In genomic region chr9:37382982-37383357, GRCh38 we compare ENCODE assay signal across 20 cellular contexts. TPM values are rescaled to one million over a fixed set of nuclear protein-coding genes. Genes with fewer than 3 reads are reported as not detected.
A peak's percentile ranks its signal among the peaks of the same experiment; 100 is the strongest.
DNase-seq lines count a peak whose midpoint lies in the region; ATAC-seq and TF ChIP-seq lines count a peak whose summit lies in the region.
"Had no signal": no experiment of that assay in that cellular context is flagged by ENCODE, and none has a peak within 500 bp of the region (broad histone marks: within the 10 kb centered on the region; RNA-seq: fewer than 3 reads in every experiment).

No MANE protein-coding gene starts in this region.

- H3K36me3 ChIP-seq in OCI-LY1 (ENCODE audit: insufficient read depth, low read length): peaks cover 4% of the 10 kb centered on the region; the same call in 1 of the 2 replicates
- no peaks in the 10 kb centered on the region for H3K36me3 ChIP-seq in Caco-2 (ENCODE audit: control insufficient read depth, insufficient read depth, low read length)
- H3K36me3 ChIP-seq: BLaER1 treated with 17β-estradiol and CSF1 and Interleukin-3, amounts not matched to agents 10 nM and 100 nM; esophagus squamous epithelium; gastroesophageal sphincter; lower lobe of right lung; uterus had no signal

- no peak for TF ChIP-seq CTCF in OCI-LY1 (IDR thresholded peaks at IDR 0.05; ENCODE audit: low read length)
- no peak for TF ChIP-seq CTCF in Caco-2 (IDR thresholded peaks at IDR 0.05; ENCODE audit: insufficient read depth in 1 of 2, low read depth in 1 of 2, low read length in 1 of 2, severe bottlenecking in 1 of 2, unreplicated experiment in 1 of 2)

- H3K9me3 Mint-ChIP-seq in stimulated activated naive CD8-positive, alpha-beta T cell treated with anti-CD3 and anti-CD28 coated beads, Interleukin-15, Interleukin-2, amounts not matched to agents 100 ng/mL and 50 ng/mL, for 24 hours: no peaks in the 10 kb centered on the region
- H3K9me3 Mint-ChIP-seq in Caco-2 (ENCODE audit: unreplicated experiment): no peaks in the 10 kb centered on the region
- H3K9me3 Mint-ChIP-seq in activated CD4-positive, alpha-beta T cell treated with anti-CD3 and anti-CD28 coated beads, Interleukin-2, amount 10 ng/mL, durations not matched to agents 24 days and 14 days: no peaks in the 10 kb centered on the region
- H3K9me3 Mint-ChIP-seq: activated CD4-positive, alpha-beta T cell treated with anti-CD3 and anti-CD28 coated beads, Interleukin-2, amount 10 ng/mL, durations not matched to agents 7 days and 5 days; activated naive CD8-positive, alpha-beta T cell treated with anti-CD3 and anti-CD28 coated beads, Interleukin-2, amount 10 ng/mL, durations not matched to agents 7 days and 5 days; effector memory CD8-positive, alpha-beta T cell had no signal

- peak overlapping the region; percentile 59 for H3K9ac ChIP-seq in OCI-LY1 (ENCODE audit: low read length)
- H3K9ac ChIP-seq: BLaER1 treated with 17β-estradiol and CSF1 and Interleukin-3, amounts not matched to agents 10 nM and 100 nM had no signal

- no peak for ATAC-seq in stimulated activated naive CD8-positive, alpha-beta T cell treated with anti-CD3 and anti-CD28 coated beads, Interleukin-15, Interleukin-2, amounts not matched to agents 100 U/mL and 50 U/mL, for 24 hours
- ATAC-seq in HG02642 (IDR thresholded peaks at IDR 0.05; ENCODE audit: poor library complexity, unreplicated experiment): peak; percentile 22
- ATAC-seq: effector memory CD8-positive, alpha-beta T cell; gastroesophageal sphincter; lower lobe of right lung; T-cell had no signal

- no peaks in the 10 kb centered on the region for H3K9me2 ChIP-seq in OCI-LY1 (ENCODE audit: low read depth, low read length)

- intact Hi-C loops in Caco-2 (cut with micrococcal nuclease; ENCODE audit: unreplicated experiment): no loop called here
- intact Hi-C loops in activated CD4-positive, alpha-beta T cell treated with anti-CD3 and anti-CD28 coated beads, Interleukin-2, amount 10 ng/mL, durations not matched to agents 24 days and 14 days (cut with micrococcal nuclease): no loop called here

- H3K36me3 Mint-ChIP-seq in stimulated activated naive CD8-positive, alpha-beta T cell treated with anti-CD3 and anti-CD28 coated beads, Interleukin-15, Interleukin-2, amounts not matched to agents 100 ng/mL and 50 ng/mL, for 24 hours (ENCODE audit: low read depth): no peaks in the 10 kb centered on the region
- peaks cover 4% of the 10 kb centered on the region for H3K36me3 Mint-ChIP-seq in Caco-2 (ENCODE audit: insufficient read depth, unreplicated experiment)
- no peaks in the 10 kb centered on the region for H3K36me3 Mint-ChIP-seq in activated CD4-positive, alpha-beta T cell treated with anti-CD3 and anti-CD28 coated beads, Interleukin-2, amount 10 ng/mL, durations not matched to agents 24 days and 14 days (ENCODE audit: low read depth)
- H3K36me3 Mint-ChIP-seq: activated naive CD8-positive, alpha-beta T cell treated with anti-CD3 and anti-CD28 coated beads, Interleukin-2, amount 10 ng/mL, durations not matched to agents 7 days and 5 days had no signal

- H3K79me2 ChIP-seq in OCI-LY1 (ENCODE audit: insufficient read depth, low read length): no peaks in the 10 kb centered on the region

- no peak for DNase-seq in stimulated activated naive CD8-positive, alpha-beta T cell treated with anti-CD3 and anti-CD28 coated beads, Interleukin-15, Interleukin-2, amounts not matched to agents 100 U/mL and 50 U/mL, for 24 hours
- no peak for DNase-seq in SHP77 treated with DMSO at 0.1 percent for 48 hours (lab: John Stamatoyannopoulos, UW)
- DNase-seq in AG08395 (ENCODE audit: low spot score): no peak
- DNase-seq in Caco-2: no peak
- no peak for DNase-seq in activated CD4-positive, alpha-beta T cell treated with anti-CD3 and anti-CD28 coated beads, Interleukin-2, amount 10 ng/mL, durations not matched to agents 24 days and 14 days
- DNase-seq: activated CD4-positive, alpha-beta T cell treated with anti-CD3 and anti-CD28 coated beads, Interleukin-2, amount 10 ng/mL, durations not matched to agents 7 days and 5 days; activated naive CD8-positive, alpha-beta T cell treated with anti-CD3 and anti-CD28 coated beads, Interleukin-2, amount 10 ng/mL, durations not matched to agents 7 days and 5 days; Calu3; effector memory CD8-positive, alpha-beta T cell; esophagus squamous epithelium; kidney; lower lobe of right lung; NCI-H524 treated with DMSO at 0.1 percent for 48 hours; T-cell; uterus had no signal

- H3F3A ChIP-seq in OCI-LY1 (ENCODE audit: insufficient read depth, low read length): 0 out of 2 replicates have a peak, but pooled peaks cover 7% of the 10 kb centered on the region

- POLR2A ChIA-PET in Caco-2 (lab: Charles Lee): no interaction called here

- peaks cover under 1% of the 10 kb centered on the region for H3K27me3 Mint-ChIP-seq in stimulated activated naive CD8-positive, alpha-beta T cell treated with anti-CD3 and anti-CD28 coated beads, Interleukin-15, Interleukin-2, amounts not matched to agents 100 ng/mL and 50 ng/mL, for 24 hours
- H3K27me3 Mint-ChIP-seq in Caco-2 (ENCODE audit: insufficient read depth, unreplicated experiment): no peaks in the 10 kb centered on the region
- H3K27me3 Mint-ChIP-seq in activated CD4-positive, alpha-beta T cell treated with anti-CD3 and anti-CD28 coated beads, Interleukin-2, amount 10 ng/mL, durations not matched to agents 24 days and 14 days: peaks cover 3% of the 10 kb centered on the region
- H3K27me3 Mint-ChIP-seq: activated CD4-positive, alpha-beta T cell treated with anti-CD3 and anti-CD28 coated beads, Interleukin-2, amount 10 ng/mL, durations not matched to agents 7 days and 5 days; activated naive CD8-positive, alpha-beta T cell treated with anti-CD3 and anti-CD28 coated beads, Interleukin-2, amount 10 ng/mL, durations not matched to agents 7 days and 5 days had no signal

- peaks cover 93% of the 10 kb centered on the region for H3K4me1 ChIP-seq in OCI-LY1 (ENCODE audit: insufficient read depth, low read length, severe bottlenecking)
- no peaks in the 10 kb centered on the region for H3K4me1 ChIP-seq in Caco-2
- H3K4me1 ChIP-seq: esophagus squamous epithelium, gastroesophageal sphincter, lower lobe of right lung, uterus had no signal

- H2AFZ ChIP-seq in OCI-LY1 (ENCODE audit: low read length): no peak overlapping the region

- no TSS peak for BruUV-seq in Caco-2 (replicated peaks; lab: Mats Ljungman, UMichigan)

- H3K27ac Mint-ChIP-seq in stimulated activated naive CD8-positive, alpha-beta T cell treated with anti-CD3 and anti-CD28 coated beads, Interleukin-15, Interleukin-2, amounts not matched to agents 100 ng/mL and 50 ng/mL, for 24 hours: peak overlapping the region; percentile 36
- no peak overlapping the region for H3K27ac Mint-ChIP-seq in Caco-2 (ENCODE audit: unreplicated experiment)
- no peak overlapping the region for H3K27ac Mint-ChIP-seq in activated CD4-positive, alpha-beta T cell treated with anti-CD3 and anti-CD28 coated beads, Interleukin-2, amount 10 ng/mL, durations not matched to agents 24 days and 14 days
- H3K27ac Mint-ChIP-seq: activated CD4-positive, alpha-beta T cell treated with anti-CD3 and anti-CD28 coated beads, Interleukin-2, amount 10 ng/mL, durations not matched to agents 7 days and 5 days; activated naive CD8-positive, alpha-beta T cell treated with anti-CD3 and anti-CD28 coated beads, Interleukin-2, amount 10 ng/mL, durations not matched to agents 7 days and 5 days; effector memory CD8-positive, alpha-beta T cell; T-cell had no signal

- H3K27ac ChIP-seq in OCI-LY1 (ENCODE audit: low read depth, low read length, poor library complexity, severe bottlenecking): peak overlapping the region; percentile 88
- H3K27ac ChIP-seq: esophagus squamous epithelium, gastroesophageal sphincter, lower lobe of right lung, uterus had no signal

- H3K27me3 ChIP-seq in OCI-LY1 (ENCODE audit: insufficient read depth, low read length): no peaks in the 10 kb centered on the region
- H3K27me3 ChIP-seq in Caco-2 (replicated peaks; ENCODE audit: control insufficient read depth, insufficient read depth, low read length): no peaks in the 10 kb centered on the region
- H3K27me3 ChIP-seq: BLaER1 treated with 17β-estradiol and CSF1 and Interleukin-3, amounts not matched to agents 10 nM and 100 nM; esophagus squamous epithelium; gastroesophageal sphincter; uterus had no signal

- peaks cover 26% of the 10 kb centered on the region for H3K4me1 Mint-ChIP-seq in stimulated activated naive CD8-positive, alpha-beta T cell treated with anti-CD3 and anti-CD28 coated beads, Interleukin-15, Interleukin-2, amounts not matched to agents 100 ng/mL and 50 ng/mL, for 24 hours (ENCODE audit: low read depth)
- H3K4me1 Mint-ChIP-seq in Caco-2 (ENCODE audit: low read depth, unreplicated experiment): no peaks in the 10 kb centered on the region
- H3K4me1 Mint-ChIP-seq in activated CD4-positive, alpha-beta T cell treated with anti-CD3 and anti-CD28 coated beads, Interleukin-2, amount 10 ng/mL, durations not matched to agents 24 days and 14 days: no peaks in the 10 kb centered on the region
- H3K4me1 Mint-ChIP-seq: activated CD4-positive, alpha-beta T cell treated with anti-CD3 and anti-CD28 coated beads, Interleukin-2, amount 10 ng/mL, durations not matched to agents 7 days and 5 days; activated naive CD8-positive, alpha-beta T cell treated with anti-CD3 and anti-CD28 coated beads, Interleukin-2, amount 10 ng/mL, durations not matched to agents 7 days and 5 days had no signal

- H3K4me3 ChIP-seq in OCI-LY1 (ENCODE audit: low read depth, low read length, poor library complexity, severe bottlenecking): no peak overlapping the region
- no peak overlapping the region for H3K4me3 ChIP-seq in Caco-2 (ENCODE audit: low read depth, low read length)
- H3K4me3 ChIP-seq: BLaER1 treated with 17β-estradiol and CSF1 and Interleukin-3, amounts not matched to agents 10 nM and 100 nM; esophagus squamous epithelium; gastroesophageal sphincter; lower lobe of right lung; uterus had no signal

- H3K9me3 ChIP-seq in OCI-LY1 (ENCODE audit: low read length) (no peaks in the 10 kb centered on the region), Caco-2 (no peaks in the 10 kb centered on the region)
- H3K9me3 ChIP-seq: esophagus squamous epithelium, gastroesophageal sphincter, lower lobe of right lung, uterus had no signal

- CTCF ChIA-PET in Caco-2 (lab: Charles Lee): no interaction called here

- H3K4me3 Mint-ChIP-seq in stimulated activated naive CD8-positive, alpha-beta T cell treated with anti-CD3 and anti-CD28 coated beads, Interleukin-15, Interleukin-2, amounts not matched to agents 100 ng/mL and 50 ng/mL, for 24 hours: no peak overlapping the region
- no peak overlapping the region for H3K4me3 Mint-ChIP-seq in Caco-2 (ENCODE audit: unreplicated experiment)
- H3K4me3 Mint-ChIP-seq in activated CD4-positive, alpha-beta T cell treated with anti-CD3 and anti-CD28 coated beads, Interleukin-2, amount 10 ng/mL, durations not matched to agents 24 days and 14 days: no peak overlapping the region
- H3K4me3 Mint-ChIP-seq: activated CD4-positive, alpha-beta T cell treated with anti-CD3 and anti-CD28 coated beads, Interleukin-2, amount 10 ng/mL, durations not matched to agents 7 days and 5 days; activated naive CD8-positive, alpha-beta T cell treated with anti-CD3 and anti-CD28 coated beads, Interleukin-2, amount 10 ng/mL, durations not matched to agents 7 days and 5 days; effector memory CD8-positive, alpha-beta T cell; T-cell had no signal

- peak overlapping the region; percentile 28; the same call in 1 of the 2 replicates for H3K4me2 ChIP-seq in OCI-LY1 (ENCODE audit: low read length)

- no peaks in the 10 kb centered on the region for H4K20me1 ChIP-seq in OCI-LY1 (ENCODE audit: insufficient read depth, low read length)
- H4K20me1 ChIP-seq: BLaER1 treated with 17β-estradiol and CSF1 and Interleukin-3, amounts not matched to agents 10 nM and 100 nM had no signal

RNA-seq across cellular contexts. Expression of gene GRHPR, which starts 39.5 kb away (rescaled TPM):
- 76.9 and 82.5 TPM in 2 replicates for total RNA-seq in Caco-2 (2022)
- 72.5 and 76.5 TPM in 2 replicates for total RNA-seq in activated CD4-positive, alpha-beta T cell treated with anti-CD3 and anti-CD28 coated beads, Interleukin-2, amount 10 ng/mL, durations not matched to agents 24 days and 14 days
